In genomic region chr22:50676661-50677492, GRCh38 we compare ENCODE assay signal across 20 cellular contexts. TPM values are rescaled to one million over a fixed set of nuclear protein-coding genes. Genes with fewer than 3 reads are reported as not detected.
DNase-seq lines count a peak whose midpoint lies in the region; ATAC-seq, FAIRE-seq and TF ChIP-seq lines count a peak whose summit lies in the region.
"Had no signal": no experiment of that assay in that cellular context is flagged by ENCODE, and none has a peak within 500 bp of the region (broad histone marks: within the 10 kb centered on the region; RNA-seq: fewer than 3 reads in every experiment).

No MANE protein-coding gene starts in this region.

- peak overlapping the region; percentile 75; the same call in 1 of the 2 replicates for H3K4me2 ChIP-seq in BLaER1

- TF ChIP-seq POLR2A in GM12891 (IDR thresholded peaks at IDR 0.05; ENCODE audit: low read depth, low read length) = no peak

- H4K20me1 ChIP-seq in BLaER1 = peaks cover 49% of the 10 kb centered on the region

- peaks cover 20% of the 10 kb centered on the region for H3K9me3 ChIP-seq in BLaER1
- no peaks in the 10 kb centered on the region for H3K9me3 ChIP-seq in right atrium auricular region
- no peaks in the 10 kb centered on the region for H3K9me3 ChIP-seq in MG63
- H3K9me3 ChIP-seq: SJCRH30 had no signal

- DNase-seq in GM12891 (ENCODE audit: insufficient read length, low spot score) = peak; percentile 12
- peak; percentile 47 for DNase-seq in right atrium auricular region (ENCODE audit: low spot score)
- peak; percentile 25 for DNase-seq in sciatic nerve (ENCODE audit: low spot score)
- no peak for DNase-seq in MG63
- no peak for DNase-seq in HUDEP-2 (lab: John Stamatoyannopoulos, UW; ENCODE audit: unreplicated experiment in 76 of 76)
- DNase-seq: activated B cell treated with CpG ODN at 0.5 μM for 24 hours; activated gamma-delta T cell; amygdala; Calu3; effector CD8-positive, alpha-beta T cell; midbrain; NCI-H1105 treated with DMSO at 0.1 percent for 48 hours; NCI-H524; SJCRH30; stimulated activated naive CD8-positive, alpha-beta T cell treated with anti-CD3 and anti-CD28 coated beads, Interleukin-15, Interleukin-2, amounts not matched to agents 100 U/mL and 50 U/mL, for 24 hours had no signal

- no peak for FAIRE-seq in GM12891 (lab: Jason Lieb, UNC)
- FAIRE-seq: G401.6, GM12878, islet of Langerhans had no signal

- ATAC-seq in sciatic nerve (no peak), HG02678 (IDR thresholded peaks at IDR 0.05; ENCODE audit: unreplicated experiment) (no peak)
- ATAC-seq: GM12878; stimulated activated naive CD8-positive, alpha-beta T cell treated with anti-CD3 and anti-CD28 coated beads, Interleukin-15, Interleukin-2, amounts not matched to agents 100 U/mL and 50 U/mL, for 24 hours had no signal

- no peaks in the 10 kb centered on the region for H3K27me3 ChIP-seq in BLaER1
- H3K27me3 ChIP-seq in right atrium auricular region = peaks cover 7 to 8% of the 10 kb centered on the region in 2 donors
- no peaks in the 10 kb centered on the region for H3K27me3 ChIP-seq in MG63
- H3K27me3 ChIP-seq: SJCRH30 had no signal

- H3K4me1 ChIP-seq in BLaER1 (peaks cover 32% of the 10 kb centered on the region), right atrium auricular region (peaks cover 0 to 27% of the 10 kb centered on the region in 2 donors)
- H3K4me1 ChIP-seq: SJCRH30 had no signal

- H3K4me3 ChIP-seq in BLaER1 (no peak overlapping the region), right atrium auricular region (peak overlapping the region in 1 of 2 donors; percentile 56), MG63 (no peak overlapping the region)
- H3K4me3 ChIP-seq: GM12878, SJCRH30 had no signal

- H3K36me3 ChIP-seq in BLaER1 (peaks cover 52% of the 10 kb centered on the region), right atrium auricular region (no peaks in the 10 kb centered on the region), MG63 (no peaks in the 10 kb centered on the region)
- H3K36me3 ChIP-seq: SJCRH30 had no signal

- no peak overlapping the region for H3K9ac ChIP-seq in BLaER1

- no peak for TF ChIP-seq CTCF in right atrium auricular region (IDR thresholded peaks at IDR 0.05)

- intact Hi-C loops in sciatic nerve (cut with DNase I) = no loop called here

- H3K27ac ChIP-seq in BLaER1 (no peak overlapping the region), right atrium auricular region (no peak overlapping the region)
- H3K27ac ChIP-seq: SJCRH30 had no signal

TF ChIP-seq in GM12891, 5 proteins besides CTCF, POLR2A, EP300 and RAD21:
- no peak for TF ChIP-seq POLR2AphosphoS5 (IDR thresholded peaks at IDR 0.05; ENCODE audit: low read depth, low read length)
- no peak for TF ChIP-seq PAX5 (IDR thresholded peaks at IDR 0.05; ENCODE audit: insufficient read depth, low read length, severe bottlenecking)
- no peak for TF ChIP-seq POU2F2 (IDR thresholded peaks at IDR 0.05; ENCODE audit: low read depth, low read length)
- TF ChIP-seq TAF1 (IDR thresholded peaks at IDR 0.05; ENCODE audit: low read depth, low read length) = no peak
- no peak for TF ChIP-seq SPI1 (IDR thresholded peaks at IDR 0.05; ENCODE audit: low read depth, low read length)

RNA-seq across cellular contexts. Expression of gene SHANK3, which starts 4.3 kb away (rescaled TPM):
- polyA plus RNA-seq in GM12891 (2012; ENCODE audit: low read depth, missing spikeins) = 0.15 TPM
- total RNA-seq in right atrium auricular region (10 to 100 TPM in 1 of 2 donors, 1 to 10 TPM in 1; 8.2 to 12.3 TPM), sciatic nerve (56.6 TPM)
- total RNA-seq in MG63 (2014; rRNA removed; shearing (Covaris generic); ENCODE audit: low replicate concordance) = 1.3 and 2.6 TPM in 2 replicates
- total RNA-seq: activated B cell treated with CpG ODN at 0.5 μM for 24 hours had no signal

RNA-seq across cellular contexts. Expression of gene ARSA, which starts 48.9 kb away (rescaled TPM):
- polyA plus RNA-seq in GM12891 (2012; ENCODE audit: low read depth, missing spikeins) = 11.9 TPM
- total RNA-seq in right atrium auricular region (10 to 100 TPM; 30.7 to 38.9 TPM), sciatic nerve (38.1 TPM)
- total RNA-seq in MG63 (2014; rRNA removed; shearing (Covaris generic); ENCODE audit: low replicate concordance) = 9.8 and 16.0 TPM in 2 replicates

Comparison
In these comparisons a context has a peak if more than half of its experiments do, and no peak if none do; other contexts are left out.
1. DNase-seq: peak in GM12891 (single experiment), right atrium auricular region (single experiment) and sciatic nerve (single experiment); none in MG63 (single experiment) and HUDEP-2 (0 of 76).